In the genomic region with DNA sequence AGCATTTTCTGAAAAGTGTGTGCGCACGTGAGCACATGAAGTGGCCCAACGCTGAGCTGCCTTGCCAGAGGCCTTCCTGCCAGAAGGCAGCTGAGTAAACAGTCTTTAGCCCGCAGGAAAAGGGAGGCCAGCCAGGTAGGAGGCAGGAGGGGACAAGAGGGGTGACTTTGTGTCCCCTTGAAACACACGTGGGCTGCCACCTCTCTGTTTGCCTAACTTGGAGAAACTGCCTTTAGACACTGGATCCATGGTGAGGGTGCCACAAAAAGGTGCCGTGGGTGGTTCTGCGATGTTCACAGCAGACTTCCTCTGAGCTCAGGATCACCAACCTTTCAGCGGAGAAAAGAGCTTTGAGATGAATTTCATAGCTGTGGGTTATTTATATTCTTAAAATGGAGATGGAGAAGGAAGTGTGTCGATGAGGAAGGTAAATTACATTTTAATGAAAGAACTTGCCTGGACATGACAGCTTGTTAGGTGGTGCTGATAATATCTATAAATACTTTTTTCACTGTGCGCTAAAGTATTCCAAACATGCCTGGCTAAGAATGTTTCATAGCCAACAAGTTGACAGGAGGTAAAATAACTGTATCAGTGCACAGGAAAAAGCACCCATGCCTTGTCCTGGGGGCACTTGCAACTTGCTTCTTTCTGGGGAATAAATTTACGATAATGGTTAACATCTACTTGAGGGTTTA, we compare ENCODE assay signal across 10 cellular contexts. TPM values are rescaled to one million over a fixed set of nuclear protein-coding genes. Genes with fewer than 3 reads are reported as not detected.
A peak's percentile ranks its signal among the peaks of the same experiment; 100 is the strongest.
DNase-seq lines count a peak whose midpoint lies in the region; ATAC-seq and TF ChIP-seq lines count a peak whose summit lies in the region.
"Had no signal": no experiment of that assay in that cellular context is flagged by ENCODE, and none has a peak within 500 bp of the region (broad histone marks: within the 10 kb centered on the region; RNA-seq: fewer than 3 reads in every experiment).

No MANE protein-coding gene starts in this region.

- peak; percentile 36 for DNase-seq in Calu3
- peak; percentile 93 for DNase-seq in NCI-H2029 (lab: John Stamatoyannopoulos, UW)
- DNase-seq in MCF 10A (ENCODE audit: unreplicated experiment), result peak; percentile 46
- DNase-seq in lung microvascular endothelial cell (ENCODE audit: low read depth in 2 of 2), result peak; percentile 27 to 32
- no peak for DNase-seq in GF-D8 (lab: John Stamatoyannopoulos, UW)
- DNase-seq in posterior cingulate gyrus, result no peak
- no peak for DNase-seq in stimulated activated naive B cell treated with anti-CD40 and anti-IgM and Interleukin-4, amounts not matched to agents 10 μg/mL and 1 μg/mL and 100 μg/mL, for 72 hours
- DNase-seq in glomerular visceral epithelial cell (ENCODE audit: extremely low spot score), result no peak
- DNase-seq: BE2C had no signal

- CTCF ChIA-PET in Calu3 (lab: Charles Lee) (interaction anchor here (0.7 kb wide), 1 partner anchor 49 kb away, joined by 3 read pairs; no protein-coding TSS in a partner anchor), MCF 10A (lab: Yijun Ruan, JAX) (interaction anchor here (0.5 to 1.3 kb wide), 3 partner anchors 24 to 396 kb away, joined by 3 to 5 read pairs (median 3); no protein-coding TSS in a partner anchor)

- H3K4me1 Mint-ChIP-seq in Calu3 (ENCODE audit: low read depth, unreplicated experiment) (peaks cover 32% of the 10 kb centered on the region), MCF 10A (ENCODE audit: insufficient read depth, unreplicated experiment) (peaks cover 6% of the 10 kb centered on the region)
- no peaks in the 10 kb centered on the region for H3K4me1 Mint-ChIP-seq in stimulated activated naive B cell treated with anti-CD40 and anti-IgM and Interleukin-4, amounts not matched to agents 10 μg/mL and 1 μg/mL and 100 μg/mL, for 72 hours

- no peaks in the 10 kb centered on the region for H3K27me3 Mint-ChIP-seq in Calu3 (ENCODE audit: unreplicated experiment)
- H3K27me3 Mint-ChIP-seq in MCF 10A (ENCODE audit: insufficient read depth, unreplicated experiment), result no peaks in the 10 kb centered on the region
- H3K27me3 Mint-ChIP-seq in stimulated activated naive B cell treated with anti-CD40 and anti-IgM and Interleukin-4, amounts not matched to agents 10 μg/mL and 1 μg/mL and 100 μg/mL, for 72 hours, result no peaks in the 10 kb centered on the region
- H3K27me3 Mint-ChIP-seq: activated naive CD8-positive, alpha-beta T cell had no signal

- intact Hi-C loops in Calu3 (cut with micrococcal nuclease; ENCODE audit: unreplicated experiment) (no loop called here), MCF 10A (cut with micrococcal nuclease) (no loop called here), posterior cingulate gyrus (cut with DNase I) (no loop called here)

- H3K9me3 Mint-ChIP-seq in Calu3 (ENCODE audit: low read depth, unreplicated experiment) (no peaks in the 10 kb centered on the region), MCF 10A (ENCODE audit: unreplicated experiment) (no peaks in the 10 kb centered on the region)
- H3K9me3 Mint-ChIP-seq in stimulated activated naive B cell treated with anti-CD40 and anti-IgM and Interleukin-4, amounts not matched to agents 10 μg/mL and 1 μg/mL and 100 μg/mL, for 72 hours, result no peaks in the 10 kb centered on the region

- no peak for TF ChIP-seq CTCF in Calu3 (IDR thresholded peaks at IDR 0.05; ENCODE audit: unreplicated experiment)
- TF ChIP-seq CTCF in MCF 10A (IDR thresholded peaks at IDR 0.05; ENCODE audit: unreplicated experiment), result no peak

- H3K4me3 Mint-ChIP-seq in Calu3 (ENCODE audit: low read depth, unreplicated experiment), result no peak overlapping the region
- peak overlapping the region; percentile 1 for H3K4me3 Mint-ChIP-seq in MCF 10A (ENCODE audit: unreplicated experiment)
- no peak overlapping the region for H3K4me3 Mint-ChIP-seq in stimulated activated naive B cell treated with anti-CD40 and anti-IgM and Interleukin-4, amounts not matched to agents 10 μg/mL and 1 μg/mL and 100 μg/mL, for 72 hours
- H3K4me3 Mint-ChIP-seq: activated naive CD8-positive, alpha-beta T cell had no signal

- ATAC-seq in stimulated activated naive B cell treated with anti-CD40 and anti-IgM and Interleukin-4, amounts not matched to agents 10 μg/mL and 1 μg/mL and 100 μg/mL, for 72 hours (replicated peaks), result no peak

- no peaks in the 10 kb centered on the region for H3K36me3 Mint-ChIP-seq in Calu3 (ENCODE audit: insufficient read depth, unreplicated experiment)
- no peaks in the 10 kb centered on the region for H3K36me3 Mint-ChIP-seq in MCF 10A (ENCODE audit: insufficient read depth, unreplicated experiment)
- H3K36me3 Mint-ChIP-seq in stimulated activated naive B cell treated with anti-CD40 and anti-IgM and Interleukin-4, amounts not matched to agents 10 μg/mL and 1 μg/mL and 100 μg/mL, for 72 hours, result peaks cover 0 to 4% of the 10 kb centered on the region in 2 donors

- BruUV-seq in Calu3 (replicated peaks; lab: Mats Ljungman, UMichigan) (no TSS peak), MCF 10A (replicated peaks; lab: Mats Ljungman, UMichigan) (TSS peak; percentile 80)

- POLR2A ChIA-PET in MCF 10A (lab: Yijun Ruan, JAX), result interaction anchor here (0.5 to 3.6 kb wide), 20 partner anchors 8 to 599 kb away, joined by 3 to 35 read pairs (median 3); no protein-coding TSS in a partner anchor

- H3K27ac Mint-ChIP-seq in Calu3 (ENCODE audit: unreplicated experiment) (no peak overlapping the region), MCF 10A (ENCODE audit: low read depth, unreplicated experiment) (peak overlapping the region; percentile 86)
- no peak overlapping the region for H3K27ac Mint-ChIP-seq in stimulated activated naive B cell treated with anti-CD40 and anti-IgM and Interleukin-4, amounts not matched to agents 10 μg/mL and 1 μg/mL and 100 μg/mL, for 72 hours
- H3K27ac Mint-ChIP-seq: activated naive CD8-positive, alpha-beta T cell had no signal

RNA-seq across cellular contexts. Expression of a gene that starts 36.6 kb away (rescaled TPM):
- 64.2 and 71.6 TPM in 2 replicates for total RNA-seq in Calu3 (2022)
- total RNA-seq in MCF 10A (2022), result 104 and 113 TPM in 2 replicates
- 5.0 and 5.4 TPM in 2 replicates for total RNA-seq in lung microvascular endothelial cell

Comparison
In these comparisons a context has a peak if more than half of its experiments do, and no peak if none do; other contexts are left out.
1. DNase-seq: peak in Calu3 (single experiment), NCI-H2029 (single experiment), MCF 10A (single experiment) and lung microvascular endothelial cell (2 of 2); none in GF-D8 (single experiment), posterior cingulate gyrus (0 of 10), stimulated activated naive B cell treated with anti-CD40 and anti-IgM and Interleukin-4, amounts not matched to agents 10 μg/mL and 1 μg/mL and 100 μg/mL, for 72 hours (single experiment) and glomerular visceral epithelial cell (single experiment).
2. RNA of a gene that starts 36.6 kb away (total RNA-seq): 104 to 113 TPM in MCF 10A and 64.2 to 71.6 TPM in Calu3; 5.0 to 5.4 TPM in lung microvascular endothelial cell; every median in the first group is over 10 times any median in the second.